Comparison of ENCODE assay signal across 19 cellular contexts in the genomic region with DNA sequence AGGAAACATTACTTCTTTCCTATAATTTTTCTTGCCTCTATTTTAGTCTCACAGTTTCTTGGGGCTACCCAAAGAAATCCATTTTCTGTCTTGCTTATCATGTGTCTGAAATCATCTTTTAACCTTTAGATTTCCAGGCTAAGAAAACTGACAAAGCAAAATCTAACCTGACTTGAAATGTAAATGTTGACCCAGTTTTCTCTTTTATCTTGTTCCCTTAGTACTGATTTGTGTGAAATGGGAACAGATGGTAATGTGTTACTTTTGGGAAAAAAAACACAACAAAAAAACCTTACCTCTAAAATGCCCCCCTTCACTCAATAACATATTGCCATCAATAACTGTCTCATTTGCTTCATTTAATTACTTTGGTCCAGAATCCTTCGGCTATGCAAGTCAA.
"Had no signal": no experiment of that assay in that cellular context is flagged by ENCODE, and none has a peak within 500 bp of the region (broad histone marks: within the 10 kb centered on the region; RNA-seq: fewer than 3 reads in every experiment).

No MANE protein-coding gene starts in this region.

- H3K27ac Mint-ChIP-seq: activated naive CD4-positive, alpha-beta T cell treated with anti-CD3 and anti-CD28 coated beads, Interleukin-2, amount 10 ng/mL, durations not matched to agents 7 days and 5 days; activated naive CD8-positive, alpha-beta T cell treated with anti-CD3 and anti-CD28 coated beads, Interleukin-2, amount 10 ng/mL, durations not matched to agents 7 days and 5 days; T-helper 1 cell treated with Interleukin-12 subunit alpha and Interleukin-12 subunit beta and Interleukin-4 antibody, amounts not matched to agents 30 μg/mL and 1 μg/mL, for 36 hours had no signal

- H3K9me3 ChIP-seq: left lung, right atrium auricular region, upper lobe of left lung had no signal

- H3K27me3 ChIP-seq: left lung, right atrium auricular region, upper lobe of left lung had no signal

- H3K4me3 Mint-ChIP-seq: activated naive CD4-positive, alpha-beta T cell treated with anti-CD3 and anti-CD28 coated beads, Interleukin-2, amount 10 ng/mL, durations not matched to agents 7 days and 5 days; activated naive CD8-positive, alpha-beta T cell treated with anti-CD3 and anti-CD28 coated beads, Interleukin-2, amount 10 ng/mL, durations not matched to agents 7 days and 5 days; T-helper 1 cell treated with Interleukin-12 subunit alpha and Interleukin-12 subunit beta and Interleukin-4 antibody, amounts not matched to agents 30 μg/mL and 1 μg/mL, for 36 hours had no signal

- H3K27me3 Mint-ChIP-seq: activated naive CD4-positive, alpha-beta T cell treated with anti-CD3 and anti-CD28 coated beads, Interleukin-2, amount 10 ng/mL, durations not matched to agents 7 days and 5 days; activated naive CD8-positive, alpha-beta T cell treated with anti-CD3 and anti-CD28 coated beads, Interleukin-2, amount 10 ng/mL, durations not matched to agents 7 days and 5 days had no signal

- FAIRE-seq: colon, endometrium, frontal cortex had no signal

- H3K4me3 ChIP-seq: left lung, lung, right atrium auricular region, upper lobe of left lung had no signal

- H3K36me3 ChIP-seq: left lung, right atrium auricular region, upper lobe of left lung, WERI-Rb-1 had no signal

- H3K27ac ChIP-seq: epithelial cell of prostate, left lung, right atrium auricular region, upper lobe of left lung, WERI-Rb-1 had no signal

- H3K4me1 ChIP-seq: left lung, right atrium auricular region, upper lobe of left lung had no signal

- DNase-seq: activated CD8-positive, alpha-beta memory T cell treated with anti-CD3 and anti-CD28 coated beads for 24 hours; activated gamma-delta T cell; activated naive CD4-positive, alpha-beta T cell treated with anti-CD3 and anti-CD28 coated beads, Interleukin-2, amount 10 ng/mL, durations not matched to agents 7 days and 5 days; activated naive CD8-positive, alpha-beta T cell treated with anti-CD3 and anti-CD28 coated beads, Interleukin-2, amount 10 ng/mL, durations not matched to agents 7 days and 5 days; central memory CD4-positive, alpha-beta T cell; dermis blood vessel endothelial cell; effector CD8-positive, alpha-beta T cell; left lung; SW 1271; T1000; upper lobe of left lung; WERI-Rb-1 had no signal
